In the genomic region with DNA sequence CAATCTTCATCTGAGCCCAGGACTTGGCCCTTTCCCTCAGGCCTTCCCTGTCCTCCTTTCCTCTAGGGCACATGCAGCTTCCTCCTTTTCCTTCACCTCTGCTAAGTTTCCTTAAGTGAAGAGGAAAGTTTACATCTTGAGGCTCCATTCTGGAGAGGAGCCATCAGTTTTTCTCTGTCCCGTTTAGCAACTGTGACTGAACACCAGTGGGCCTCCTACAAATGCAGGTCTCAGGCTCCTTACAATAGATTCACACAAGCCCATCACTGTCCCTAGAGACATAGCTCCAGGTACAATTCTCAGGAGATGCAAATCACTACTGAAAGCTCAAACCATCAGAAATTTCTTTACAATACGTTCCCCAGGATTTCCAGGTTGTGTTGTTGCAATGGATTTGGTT, we compare ENCODE assay signal across 2 cellular contexts.
TF ChIP-seq lines count a peak whose summit lies in the region.

No MANE protein-coding gene starts in this region.

TF ChIP-seq in SK-N-SH, 30 proteins besides CTCF, POLR2A, EP300 and RAD21 (continued from another document):
- TF ChIP-seq, protein P1, sequence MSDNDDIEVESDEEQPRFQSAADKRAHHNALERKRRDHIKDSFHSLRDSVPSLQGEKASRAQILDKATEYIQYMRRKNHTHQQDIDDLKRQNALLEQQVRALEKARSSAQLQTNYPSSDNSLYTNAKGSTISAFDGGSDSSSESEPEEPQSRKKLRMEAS (IDR thresholded peaks at IDR 0.05; ENCODE audit: low read depth): no peak
- TF ChIP-seq GATA2 (CRISPR knock-in tag; IDR thresholded peaks at IDR 0.05) (no peak), SIN3A (IDR thresholded peaks at IDR 0.05; ENCODE audit: borderline replicate concordance, low read depth, low read length) (no peak), FOSL2 (IDR thresholded peaks at IDR 0.05; ENCODE audit: borderline replicate concordance, low read depth) (no peak), JUND (IDR thresholded peaks at IDR 0.05) (no peak), MXI1 (IDR thresholded peaks at IDR 0.05; ENCODE audit: low read depth, low read length) (no peak), FOXJ3 (CRISPR knock-in tag; IDR thresholded peaks at IDR 0.05) (no peak)

TF ChIP-seq in SK-N-SH treated with all-trans-retinoic acid at 6 μM for 48 hours, 23 proteins besides CTCF, POLR2A, EP300 and RAD21:
- TF ChIP-seq, protein P2, sequence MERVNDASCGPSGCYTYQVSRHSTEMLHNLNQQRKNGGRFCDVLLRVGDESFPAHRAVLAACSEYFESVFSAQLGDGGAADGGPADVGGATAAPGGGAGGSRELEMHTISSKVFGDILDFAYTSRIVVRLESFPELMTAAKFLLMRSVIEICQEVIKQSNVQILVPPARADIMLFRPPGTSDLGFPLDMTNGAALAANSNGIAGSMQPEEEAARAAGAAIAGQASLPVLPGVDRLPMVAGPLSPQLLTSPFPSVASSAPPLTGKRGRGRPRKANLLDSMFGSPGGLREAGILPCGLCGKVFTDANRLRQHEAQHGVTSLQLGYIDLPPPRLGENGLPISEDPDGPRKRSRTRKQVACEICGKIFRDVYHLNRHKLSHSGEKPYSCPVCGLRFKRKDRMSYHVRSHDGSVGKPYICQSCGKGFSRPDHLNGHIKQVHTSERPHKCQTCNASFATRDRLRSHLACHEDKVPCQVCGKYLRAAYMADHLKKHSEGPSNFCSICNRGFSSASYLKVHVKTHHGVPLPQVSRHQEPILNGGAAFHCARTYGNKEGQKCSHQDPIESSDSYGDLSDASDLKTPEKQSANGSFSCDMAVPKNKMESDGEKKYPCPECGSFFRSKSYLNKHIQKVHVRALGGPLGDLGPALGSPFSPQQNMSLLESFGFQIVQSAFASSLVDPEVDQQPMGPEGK (CRISPR knock-in tag; IDR thresholded peaks at IDR 0.05; ENCODE audit: borderline replicate concordance): no peak
- no peak for TF ChIP-seq ZC3H10 (CRISPR knock-in tag; IDR thresholded peaks at IDR 0.05)
- TF ChIP-seq ARNTL (CRISPR knock-in tag; IDR thresholded peaks at IDR 0.05; ENCODE audit: borderline replicate concordance, low read depth): no peak
- TF ChIP-seq, protein P3, sequence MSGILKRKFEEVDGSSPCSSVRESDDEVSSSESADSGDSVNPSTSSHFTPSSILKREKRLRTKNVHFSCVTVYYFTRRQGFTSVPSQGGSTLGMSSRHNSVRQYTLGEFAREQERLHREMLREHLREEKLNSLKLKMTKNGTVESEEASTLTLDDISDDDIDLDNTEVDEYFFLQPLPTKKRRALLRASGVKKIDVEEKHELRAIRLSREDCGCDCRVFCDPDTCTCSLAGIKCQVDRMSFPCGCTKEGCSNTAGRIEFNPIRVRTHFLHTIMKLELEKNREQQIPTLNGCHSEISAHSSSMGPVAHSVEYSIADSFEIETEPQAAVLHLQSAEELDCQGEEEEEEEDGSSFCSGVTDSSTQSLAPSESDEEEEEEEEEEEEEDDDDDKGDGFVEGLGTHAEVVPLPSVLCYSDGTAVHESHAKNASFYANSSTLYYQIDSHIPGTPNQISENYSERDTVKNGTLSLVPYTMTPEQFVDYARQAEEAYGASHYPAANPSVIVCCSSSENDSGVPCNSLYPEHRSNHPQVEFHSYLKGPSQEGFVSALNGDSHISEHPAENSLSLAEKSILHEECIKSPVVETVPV (CRISPR knock-in tag; IDR thresholded peaks at IDR 0.05): no peak
- TF ChIP-seq ZFP3 (CRISPR knock-in tag; IDR thresholded peaks at IDR 0.05): no peak
- TF ChIP-seq PPARA (CRISPR knock-in tag; IDR thresholded peaks at IDR 0.05; ENCODE audit: borderline replicate concordance): no peak
- no peak for TF ChIP-seq ESRRG (CRISPR knock-in tag; IDR thresholded peaks at IDR 0.05)
- TF ChIP-seq, protein P4, sequence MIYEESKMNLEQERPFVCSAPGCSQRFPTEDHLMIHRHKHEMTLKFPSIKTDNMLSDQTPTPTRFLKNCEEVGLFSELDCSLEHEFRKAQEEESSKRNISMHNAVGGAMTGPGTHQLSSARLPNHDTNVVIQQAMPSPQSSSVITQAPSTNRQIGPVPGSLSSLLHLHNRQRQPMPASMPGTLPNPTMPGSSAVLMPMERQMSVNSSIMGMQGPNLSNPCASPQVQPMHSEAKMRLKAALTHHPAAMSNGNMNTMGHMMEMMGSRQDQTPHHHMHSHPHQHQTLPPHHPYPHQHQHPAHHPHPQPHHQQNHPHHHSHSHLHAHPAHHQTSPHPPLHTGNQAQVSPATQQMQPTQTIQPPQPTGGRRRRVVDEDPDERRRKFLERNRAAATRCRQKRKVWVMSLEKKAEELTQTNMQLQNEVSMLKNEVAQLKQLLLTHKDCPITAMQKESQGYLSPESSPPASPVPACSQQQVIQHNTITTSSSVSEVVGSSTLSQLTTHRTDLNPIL (CRISPR knock-in tag; IDR thresholded peaks at IDR 0.05; ENCODE audit: low read depth): no peak
- TF ChIP-seq BACH2 (CRISPR knock-in tag; IDR thresholded peaks at IDR 0.05; ENCODE audit: borderline replicate concordance): no peak
- no peak for TF ChIP-seq ZNF70 (CRISPR knock-in tag; IDR thresholded peaks at IDR 0.05)
- no peak for TF ChIP-seq TCF4 (CRISPR knock-in tag; IDR thresholded peaks at IDR 0.05; ENCODE audit: borderline replicate concordance)
- TF ChIP-seq, protein P5, sequence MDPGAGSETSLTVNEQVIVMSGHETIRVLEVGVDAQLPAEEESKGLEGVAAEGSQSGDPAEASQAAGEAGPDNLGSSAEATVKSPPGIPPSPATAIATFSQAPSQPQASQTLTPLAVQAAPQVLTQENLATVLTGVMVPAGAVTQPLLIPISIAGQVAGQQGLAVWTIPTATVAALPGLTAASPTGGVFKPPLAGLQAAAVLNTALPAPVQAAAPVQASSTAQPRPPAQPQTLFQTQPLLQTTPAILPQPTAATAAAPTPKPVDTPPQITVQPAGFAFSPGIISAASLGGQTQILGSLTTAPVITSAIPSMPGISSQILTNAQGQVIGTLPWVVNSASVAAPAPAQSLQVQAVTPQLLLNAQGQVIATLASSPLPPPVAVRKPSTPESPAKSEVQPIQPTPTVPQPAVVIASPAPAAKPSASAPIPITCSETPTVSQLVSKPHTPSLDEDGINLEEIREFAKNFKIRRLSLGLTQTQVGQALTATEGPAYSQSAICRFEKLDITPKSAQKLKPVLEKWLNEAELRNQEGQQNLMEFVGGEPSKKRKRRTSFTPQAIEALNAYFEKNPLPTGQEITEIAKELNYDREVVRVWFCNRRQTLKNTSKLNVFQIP (CRISPR knock-in tag; IDR thresholded peaks at IDR 0.05; ENCODE audit: borderline replicate concordance, low read depth): no peak
- TF ChIP-seq ISL1 (CRISPR knock-in tag; IDR thresholded peaks at IDR 0.05): no peak
- TF ChIP-seq RARB (CRISPR knock-in tag; IDR thresholded peaks at IDR 0.05): no peak
- TF ChIP-seq CSDC2 (CRISPR knock-in tag; IDR thresholded peaks at IDR 0.05): no peak
- TF ChIP-seq SNAI2 (CRISPR knock-in tag; IDR thresholded peaks at IDR 0.05): no peak
- TF ChIP-seq TOX (CRISPR knock-in tag; IDR thresholded peaks at IDR 0.05; ENCODE audit: borderline replicate concordance): no peak
- TF ChIP-seq ZFP30 (CRISPR knock-in tag; IDR thresholded peaks at IDR 0.05): no peak
- no peak for TF ChIP-seq GLIS3 (CRISPR knock-in tag; IDR thresholded peaks at IDR 0.05)
